ENCODE assay signal across 19 cellular contexts in genomic region chr17:72069744-72070143, GRCh38. TPM values are rescaled to one million over a fixed set of nuclear protein-coding genes. Genes with fewer than 3 reads are reported as not detected.
A peak's percentile ranks its signal among the peaks of the same experiment; 100 is the strongest.
DNase-seq lines count a peak whose midpoint lies in the region; ATAC-seq, FAIRE-seq and TF ChIP-seq lines count a peak whose summit lies in the region.
"Had no signal": no experiment of that assay in that cellular context is flagged by ENCODE, and none has a peak within 500 bp of the region (broad histone marks: within the 10 kb centered on the region; RNA-seq: fewer than 3 reads in every experiment).

No MANE protein-coding gene starts in this region.

- H3K4me1 Mint-ChIP-seq in activated T-cell treated with anti-CD3 and anti-CD28 coated beads, Interleukin-2, amount 50 U/mL, for 4 hours (ENCODE audit: low read depth): no peaks in the 10 kb centered on the region
- no peaks in the 10 kb centered on the region for H3K4me1 Mint-ChIP-seq in neural progenitor cell
- H3K4me1 Mint-ChIP-seq: CD14-positive monocyte; CD4-positive, alpha-beta memory T cell had no signal

- H3F3A ChIP-seq in neural progenitor cell (ENCODE audit: low read depth): no peaks in the 10 kb centered on the region

- H3K4me3 ChIP-seq in kidney (ENCODE audit: low read length in 2 of 2) (no peak overlapping the region), neural progenitor cell (no peak overlapping the region), body of pancreas (no peak overlapping the region)
- H3K4me3 ChIP-seq: BLaER1 had no signal

- no peak overlapping the region for H3K27ac Mint-ChIP-seq in neural progenitor cell
- H3K27ac Mint-ChIP-seq: CD14-positive monocyte; CD4-positive, alpha-beta memory T cell had no signal

- H3K9me3 Mint-ChIP-seq in activated T-cell treated with anti-CD3 and anti-CD28 coated beads, Interleukin-2, amount 50 U/mL, for 4 hours: peaks cover 6% of the 10 kb centered on the region
- no peaks in the 10 kb centered on the region for H3K9me3 Mint-ChIP-seq in neural progenitor cell

- no peak for TF ChIP-seq POLR2A in body of pancreas (IDR thresholded peaks at IDR 0.05)

- no peaks in the 10 kb centered on the region for H3K36me3 Mint-ChIP-seq in activated T-cell treated with anti-CD3 and anti-CD28 coated beads, Interleukin-2, amount 50 U/mL, for 4 hours (ENCODE audit: insufficient read depth)
- no peaks in the 10 kb centered on the region for H3K36me3 Mint-ChIP-seq in neural progenitor cell
- H3K36me3 Mint-ChIP-seq: CD14-positive monocyte; CD4-positive, alpha-beta memory T cell had no signal

- H3K9ac ChIP-seq in kidney (ENCODE audit: low read length in 2 of 2): no peak overlapping the region
- no peak overlapping the region for H3K9ac ChIP-seq in neural progenitor cell
- H3K9ac ChIP-seq: BLaER1 had no signal

- H3K4me1 ChIP-seq in kidney (ENCODE audit: control insufficient read depth in 1 of 2, insufficient read depth in 1 of 2, low read depth in 1 of 2, low read length in 2 of 2) (no peaks in the 10 kb centered on the region), neural progenitor cell (peaks cover 4% of the 10 kb centered on the region), body of pancreas (peaks cover 21% of the 10 kb centered on the region)

- peaks cover 4% of the 10 kb centered on the region for H3K27me3 Mint-ChIP-seq in activated T-cell treated with anti-CD3 and anti-CD28 coated beads, Interleukin-2, amount 50 U/mL, for 4 hours (ENCODE audit: low read depth)
- peaks cover 2% of the 10 kb centered on the region for H3K27me3 Mint-ChIP-seq in neural progenitor cell (ENCODE audit: insufficient read depth, low read depth)

- DNase-seq in NCI-H2107 treated with DMSO at 0.1 percent for 48 hours (lab: John Stamatoyannopoulos, UW; ENCODE audit: unreplicated experiment) (peak; percentile 39), NCI-H2107 (lab: John Stamatoyannopoulos, UW) (no peak), NCI-H2081 (lab: John Stamatoyannopoulos, UW) (peak; percentile 73 to 87), NCI-H69 (lab: John Stamatoyannopoulos, UW) (peak; percentile 99), kidney (no peak), neural progenitor cell (ENCODE audit: low spot score) (no peak), body of pancreas (no peak)
- no peak for DNase-seq in activated T-cell treated with anti-CD3 and anti-CD28 coated beads, Interleukin-2, amount 50 U/mL, for 4 hours
- DNase-seq: Calu3; CD4-positive, alpha-beta memory T cell; DMS79 treated with DMSO at 0.1 percent for 48 hours; GF-D8; GOT3; H7 had no signal

- H3K4me2 ChIP-seq in neural progenitor cell: no peak overlapping the region
- H3K4me2 ChIP-seq: BLaER1 had no signal

- H3K36me3 ChIP-seq in kidney (ENCODE audit: control insufficient read depth in 1 of 2, insufficient read depth in 2 of 2, low read length in 2 of 2) (no peaks in the 10 kb centered on the region), neural progenitor cell (no peaks in the 10 kb centered on the region), body of pancreas (replicated peaks in 1 of 2; ENCODE audit: insufficient read depth in 1 of 2, low read depth in 2 of 2) (no peaks in the 10 kb centered on the region)
- H3K36me3 ChIP-seq: BLaER1 had no signal

- H4K20me1 ChIP-seq in neural progenitor cell (ENCODE audit: low read depth): no peaks in the 10 kb centered on the region
- H4K20me1 ChIP-seq: BLaER1 had no signal

- no peaks in the 10 kb centered on the region for H3K79me2 ChIP-seq in neural progenitor cell (ENCODE audit: low read depth)

- no peak overlapping the region for H2AFZ ChIP-seq in neural progenitor cell (replicated peaks)

- H3K9me3 ChIP-seq in kidney (ENCODE audit: control insufficient read depth in 1 of 2, low read length in 2 of 2) (no peaks in the 10 kb centered on the region), neural progenitor cell (ENCODE audit: low read depth) (no peaks in the 10 kb centered on the region), body of pancreas (no peaks in the 10 kb centered on the region)
- H3K9me3 ChIP-seq: BLaER1 had no signal

- ATAC-seq in activated T-cell treated with anti-CD3 and anti-CD28 coated beads, Interleukin-2, amount 50 U/mL, for 4 hours: no peak
- ATAC-seq in body of pancreas: no peak
- ATAC-seq: HCT116, HepG2 had no signal

- 58 to 64% methylated on average over 2 of the region's 2 CpGs for WGBS in body of pancreas, 2 donors

- intact Hi-C loops in kidney (cut with DNase I): no loop called here
- intact Hi-C loops in body of pancreas (cut with DNase I): no loop called here

- H3K27me3 ChIP-seq in neural progenitor cell (no peaks in the 10 kb centered on the region), body of pancreas (no peaks in the 10 kb centered on the region)
- H3K27me3 ChIP-seq: BLaER1 had no signal

- no peak overlapping the region for H3K4me3 Mint-ChIP-seq in activated T-cell treated with anti-CD3 and anti-CD28 coated beads, Interleukin-2, amount 50 U/mL, for 4 hours
- no peak overlapping the region for H3K4me3 Mint-ChIP-seq in neural progenitor cell
- H3K4me3 Mint-ChIP-seq: CD14-positive monocyte; CD4-positive, alpha-beta memory T cell had no signal

- no peak for TF ChIP-seq CTCF in kidney (IDR thresholded peaks at IDR 0.05; ENCODE audit: borderline replicate concordance, extremely low read depth, insufficient read depth)
- TF ChIP-seq CTCF in neural progenitor cell (IDR thresholded peaks at IDR 0.05): no peak
- no peak for TF ChIP-seq CTCF in body of pancreas (IDR thresholded peaks at IDR 0.05)

- H3K27ac ChIP-seq in kidney (ENCODE audit: low read depth in 2 of 2, low read length in 2 of 2) (no peak overlapping the region), neural progenitor cell (no peak overlapping the region), body of pancreas (peak overlapping the region in 2 of 4 donors; percentile 1 to 46)
- H3K27ac ChIP-seq: 22Rv1, BLaER1 had no signal

- no peak for FAIRE-seq in kidney (lab: Jason Lieb, UNC)
- FAIRE-seq: HepG2 had no signal

RNA-seq across cellular contexts. Expression of gene SOX9, which starts 51.1 kb away (rescaled TPM):
- total RNA-seq in kidney (79.3 TPM), neural progenitor cell (ENCODE audit: low replicate concordance) (10.6 and 12.7 TPM in 2 replicates), body of pancreas (10 to 100 TPM; 35.8 to 47.5 TPM)
- polyA plus RNA-seq in kidney (ENCODE audit: insufficient read depth, low read depth, low replicate concordance): 5.8 TPM
- total RNA-seq in activated T-cell treated with anti-CD3 and anti-CD28 coated beads, Interleukin-2, amount 50 U/mL, for 4 hours: under 1 TPM; 0.08 to 0.16 (median 0.15) TPM
- total RNA-seq: CD4-positive, alpha-beta memory T cell had no signal
- polyA plus RNA-seq: CD14-positive monocyte; CD4-positive, alpha-beta memory T cell had no signal

Comparison
In these comparisons a context has a peak if more than half of its experiments do, and no peak if none do; other contexts are left out.
1. DNase-seq: peak in NCI-H2107 treated with DMSO at 0.1 percent for 48 hours (single experiment), NCI-H2081 (2 of 2) and NCI-H69 (single experiment); none in NCI-H2107 (single experiment), kidney (single experiment), activated T-cell treated with anti-CD3 and anti-CD28 coated beads, Interleukin-2, amount 50 U/mL, for 4 hours (single experiment), neural progenitor cell (single experiment) and body of pancreas (0 of 4).